ENCODE assay signal across 1 cellular context in the genomic region with DNA sequence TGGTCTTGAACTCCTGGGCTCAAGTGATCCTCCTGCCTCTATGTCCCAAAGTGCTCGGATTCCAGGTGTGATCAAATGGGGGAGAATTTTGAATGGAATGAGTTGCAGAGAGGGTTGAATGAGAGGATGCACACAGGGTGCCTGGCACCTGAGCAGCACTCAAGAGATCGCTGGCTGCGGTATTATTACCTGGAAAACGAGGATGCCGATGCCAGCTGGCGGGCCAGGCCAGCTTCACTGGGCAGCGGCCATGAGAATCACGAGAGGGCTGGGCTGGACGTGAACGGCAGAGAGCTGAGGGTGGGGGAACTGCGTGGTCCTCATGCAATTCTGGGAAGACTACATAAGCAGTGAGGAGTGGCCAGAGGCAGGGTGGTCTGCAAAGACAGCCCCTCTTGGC.
TF ChIP-seq lines count a peak whose summit lies in the region.

No MANE protein-coding gene starts in this region.

TF ChIP-seq in GM12878, 131 proteins besides CTCF, POLR2A, EP300 and RAD21:
- TF ChIP-seq NFIC (IDR thresholded peaks at IDR 0.05; ENCODE audit: low read depth, low read length) (no peak), SUPT20H (IDR thresholded peaks at IDR 0.05; ENCODE audit: borderline replicate concordance, control insufficient read depth, low read depth, low read length) (no peak), IRF4 (IDR thresholded peaks at IDR 0.05; ENCODE audit: low read depth, low read length) (no peak), MEF2B (IDR thresholded peaks at IDR 0.05; ENCODE audit: partially characterized antibody, poor library complexity, severe bottlenecking) (no peak), CBFB (IDR thresholded peaks at IDR 0.05; ENCODE audit: low read depth) (no peak), HDGF (IDR thresholded peaks at IDR 0.05) (no peak)
- TF ChIP-seq, protein P1, sequence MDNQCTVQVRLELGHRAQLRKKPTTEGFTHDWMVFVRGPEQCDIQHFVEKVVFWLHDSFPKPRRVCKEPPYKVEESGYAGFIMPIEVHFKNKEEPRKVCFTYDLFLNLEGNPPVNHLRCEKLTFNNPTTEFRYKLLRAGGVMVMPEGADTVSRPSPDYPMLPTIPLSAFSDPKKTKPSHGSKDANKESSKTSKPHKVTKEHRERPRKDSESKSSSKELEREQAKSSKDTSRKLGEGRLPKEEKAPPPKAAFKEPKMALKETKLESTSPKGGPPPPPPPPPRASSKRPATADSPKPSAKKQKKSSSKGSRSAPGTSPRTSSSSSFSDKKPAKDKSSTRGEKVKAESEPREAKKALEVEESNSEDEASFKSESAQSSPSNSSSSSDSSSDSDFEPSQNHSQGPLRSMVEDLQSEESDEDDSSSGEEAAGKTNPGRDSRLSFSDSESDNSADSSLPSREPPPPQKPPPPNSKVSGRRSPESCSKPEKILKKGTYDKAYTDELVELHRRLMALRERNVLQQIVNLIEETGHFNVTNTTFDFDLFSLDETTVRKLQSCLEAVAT (IDR thresholded peaks at IDR 0.05) = peak; percentile 80
